ENCODE assay signal across 25 cellular contexts in the genomic region with DNA sequence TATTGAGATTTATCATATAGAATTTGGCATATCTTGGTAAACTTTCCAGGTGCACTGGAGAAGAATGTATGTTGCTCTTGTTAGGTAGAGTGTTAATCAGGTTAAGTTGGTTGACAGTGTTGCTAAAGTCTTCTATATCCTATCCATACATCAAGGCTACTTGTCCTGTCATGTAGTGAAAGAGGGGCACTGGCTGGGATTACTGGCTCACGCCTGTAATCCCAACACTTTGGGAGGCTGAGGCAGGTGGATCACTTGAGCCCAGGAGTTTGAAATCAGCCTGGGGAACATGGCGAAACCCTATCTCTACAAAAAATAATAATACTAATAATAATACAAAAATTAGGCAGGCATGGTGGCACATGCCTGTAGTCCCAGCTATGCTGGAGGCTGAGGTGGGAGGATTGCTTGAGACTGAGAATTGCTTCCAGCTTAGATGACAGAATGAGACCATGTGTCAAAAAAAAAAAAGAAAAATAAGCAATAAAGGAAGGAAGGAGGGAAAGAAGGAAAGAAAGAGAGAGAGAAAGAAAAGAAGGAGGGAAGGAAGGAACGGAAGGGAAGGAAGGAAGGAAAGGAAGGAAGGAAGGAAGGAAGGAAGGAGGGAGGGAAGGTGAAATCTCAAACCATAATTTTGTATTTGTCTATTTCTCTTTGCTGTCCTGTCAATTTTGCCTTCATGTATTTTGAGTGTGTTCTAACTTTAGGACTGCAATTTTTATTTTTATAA. TPM values are rescaled to one million over a fixed set of nuclear protein-coding genes. Genes with fewer than 3 reads are reported as not detected.
A peak's percentile ranks its signal among the peaks of the same experiment; 100 is the strongest.
DNase-seq lines count a peak whose midpoint lies in the region; ATAC-seq and TF ChIP-seq lines count a peak whose summit lies in the region.
"Had no signal": no experiment of that assay in that cellular context is flagged by ENCODE, and none has a peak within 500 bp of the region (broad histone marks: within the 10 kb centered on the region; RNA-seq: fewer than 3 reads in every experiment).

No MANE protein-coding gene starts in this region.

- TF ChIP-seq CTCF in HEK293 (tag by site-specific recombination; IDR thresholded peaks at IDR 0.05), result no peak
- TF ChIP-seq CTCF in WERI-Rb-1 (IDR thresholded peaks at IDR 0.05; ENCODE audit: low read depth, low read length), result no peak
- TF ChIP-seq CTCF in upper lobe of left lung (IDR thresholded peaks at IDR 0.05), result no peak

- no peaks in the 10 kb centered on the region for H3K4me1 Mint-ChIP-seq in activated CD4-positive, alpha-beta T cell treated with anti-CD3 and anti-CD28 coated beads, Interleukin-2, amount 10 ng/mL, durations not matched to agents 24 days and 14 days
- H3K4me1 Mint-ChIP-seq: CD14-positive monocyte; CD8-positive, alpha-beta memory T cell had no signal

- no peak for ATAC-seq in upper lobe of left lung (ENCODE audit: low FRiP score in 2 of 2)
- ATAC-seq: A549, GM23338, HCT116 had no signal

- H3K27ac Mint-ChIP-seq in activated CD4-positive, alpha-beta T cell treated with anti-CD3 and anti-CD28 coated beads, Interleukin-2, amount 10 ng/mL, durations not matched to agents 24 days and 14 days, result peak overlapping the region; percentile 25
- H3K27ac Mint-ChIP-seq: CD4-positive, alpha-beta T cell; GM23338; H9; HFFc6 had no signal

- H3K4me3 Mint-ChIP-seq in activated CD4-positive, alpha-beta T cell treated with anti-CD3 and anti-CD28 coated beads, Interleukin-2, amount 10 ng/mL, durations not matched to agents 24 days and 14 days, result no peak overlapping the region
- H3K4me3 Mint-ChIP-seq: CD4-positive, alpha-beta T cell; CD8-positive, alpha-beta memory T cell; GM23338; H9; HFFc6 had no signal

- H3K36me3 ChIP-seq in HEK293 (ENCODE audit: control insufficient read depth in 2 of 2, insufficient read depth in 1 of 2, low read length in 2 of 2) (no peaks in the 10 kb centered on the region), WERI-Rb-1 (peaks cover 7% of the 10 kb centered on the region), upper lobe of left lung (no peaks in the 10 kb centered on the region)
- H3K36me3 ChIP-seq: BE2C; BLaER1 treated with 17β-estradiol and CSF1 and Interleukin-3, amounts not matched to agents 10 nM and 100 nM had no signal

- DNase-seq in activated CD4-positive, alpha-beta T cell treated with anti-CD3 and anti-CD28 coated beads, Interleukin-2, amount 10 ng/mL, durations not matched to agents 24 days and 14 days, result no peak
- no peak for DNase-seq in activated CD4-positive, alpha-beta T cell treated with anti-CD3 and anti-CD28 coated beads, Interleukin-2, amount 50 U/mL, for 4 hours
- DNase-seq in WERI-Rb-1 (peak; percentile 66), islet precursor cell (peak; percentile 8), upper lobe of left lung (no peak), GM03348 (ENCODE audit: low spot score) (no peak), activated gamma-delta T cell treated with Interleukin-2 at 50 U/mL for 16 hours (no peak)
- DNase-seq: 8988T; ACHN; AML-193; BE2C; CD4-positive, alpha-beta T cell; CD8-positive, alpha-beta memory T cell; DMS 273 treated with DMSO at 0.1 percent for 48 hours; DMS79; EL; GDM1; H9; HFFc6 had no signal

- CTCF ChIA-PET in HEK293 (lab: Yijun Ruan, JAX), result interaction anchor here (0.7 kb wide), 1 partner anchor 57 kb away, joined by 3 read pairs; no protein-coding TSS in a partner anchor

- WGBS in upper lobe of left lung, 2 donors, result 68 to 83% methylated on average over 3 of the region's 3 CpGs

- H3K27ac ChIP-seq in HEK293 (ENCODE audit: extremely low read depth, low read depth, low read length), result no peak overlapping the region
- peak overlapping the region; percentile 56 for H3K27ac ChIP-seq in WERI-Rb-1
- H3K27ac ChIP-seq in upper lobe of left lung, result no peak overlapping the region
- H3K27ac ChIP-seq: A549; BLaER1 treated with 17β-estradiol and CSF1 and Interleukin-3, amounts not matched to agents 10 nM and 100 nM had no signal

- H3K27me3 Mint-ChIP-seq in activated CD4-positive, alpha-beta T cell treated with anti-CD3 and anti-CD28 coated beads, Interleukin-2, amount 10 ng/mL, durations not matched to agents 24 days and 14 days, result peaks cover 24% of the 10 kb centered on the region
- H3K27me3 Mint-ChIP-seq: CD4-positive, alpha-beta T cell had no signal

- TF ChIP-seq POLR2A in upper lobe of left lung (IDR thresholded peaks at IDR 0.05), result no peak

- H3K4me3 ChIP-seq in HEK293 (ENCODE audit: low read depth, low read length), result no peak overlapping the region
- no peak overlapping the region for H3K4me3 ChIP-seq in WERI-Rb-1 (ENCODE audit: low read depth, low read length)
- no peak overlapping the region for H3K4me3 ChIP-seq in upper lobe of left lung
- H3K4me3 ChIP-seq: A549; BLaER1 treated with 17β-estradiol and CSF1 and Interleukin-3, amounts not matched to agents 10 nM and 100 nM; GM23338 had no signal

- no peak for TF ChIP-seq EP300 in upper lobe of left lung (IDR thresholded peaks at IDR 0.05)

- no peaks in the 10 kb centered on the region for H3K27me3 ChIP-seq in WERI-Rb-1 (ENCODE audit: insufficient read depth, low read depth, severe bottlenecking)
- H3K27me3 ChIP-seq in upper lobe of left lung, result no peaks in the 10 kb centered on the region
- H3K27me3 ChIP-seq: BE2C; BLaER1 treated with 17β-estradiol and CSF1 and Interleukin-3, amounts not matched to agents 10 nM and 100 nM had no signal

- H3K36me3 Mint-ChIP-seq in activated CD4-positive, alpha-beta T cell treated with anti-CD3 and anti-CD28 coated beads, Interleukin-2, amount 10 ng/mL, durations not matched to agents 24 days and 14 days (ENCODE audit: low read depth), result no peaks in the 10 kb centered on the region
- H3K36me3 Mint-ChIP-seq: CD14-positive monocyte; CD8-positive, alpha-beta memory T cell had no signal

- H3K9me3 ChIP-seq in HEK293 (ENCODE audit: control insufficient read depth, insufficient read depth, low read depth, low read length), result no peaks in the 10 kb centered on the region
- H3K9me3 ChIP-seq in WERI-Rb-1 (ENCODE audit: severe bottlenecking), result no peaks in the 10 kb centered on the region
- H3K9me3 ChIP-seq in upper lobe of left lung, result no peaks in the 10 kb centered on the region
- H3K9me3 ChIP-seq: A549; BE2C; BLaER1 treated with 17β-estradiol and CSF1 and Interleukin-3, amounts not matched to agents 10 nM and 100 nM had no signal

- H3K9me3 Mint-ChIP-seq in activated CD4-positive, alpha-beta T cell treated with anti-CD3 and anti-CD28 coated beads, Interleukin-2, amount 10 ng/mL, durations not matched to agents 24 days and 14 days, result no peaks in the 10 kb centered on the region
- H3K9me3 Mint-ChIP-seq: CD4-positive, alpha-beta T cell; CD8-positive, alpha-beta memory T cell; GM23338; H9; HFFc6 had no signal

- intact Hi-C loops in activated CD4-positive, alpha-beta T cell treated with anti-CD3 and anti-CD28 coated beads, Interleukin-2, amount 10 ng/mL, durations not matched to agents 24 days and 14 days (cut with micrococcal nuclease), result no loop called here

- POLR2A ChIA-PET in HEK293 (lab: Yijun Ruan, JAX), result interaction anchor here (0.7 kb wide), 1 partner anchor 63 kb away, joined by 7 read pairs; no protein-coding TSS in a partner anchor

- H3K4me1 ChIP-seq in HEK293 (ENCODE audit: control insufficient read depth, insufficient read depth, low read length), result no peaks in the 10 kb centered on the region
- no peaks in the 10 kb centered on the region for H3K4me1 ChIP-seq in upper lobe of left lung
- H3K4me1 ChIP-seq: A549, BE2C had no signal

TF ChIP-seq in HEK293, 187 proteins besides CTCF, POLR2A, EP300 and RAD21:
- TF ChIP-seq ZNF366 (tag by site-specific recombination; conservative IDR thresholded peaks at IDR 0.05), result peak; percentile 77
- TF ChIP-seq ELK4 (IDR thresholded peaks at IDR 0.05; ENCODE audit: borderline replicate concordance, low read depth, low read length), result no peak

RNA-seq across cellular contexts. Expression of gene IQSEC1, which starts 57.4 kb away (rescaled TPM):
- 22.5 TPM in 2 replicates for total RNA-seq in activated CD4-positive, alpha-beta T cell treated with anti-CD3 and anti-CD28 coated beads, Interleukin-2, amount 10 ng/mL, durations not matched to agents 24 days and 14 days
- total RNA-seq in upper lobe of left lung, result 100 to 1,000 TPM in 1 of 6 donors, 10 to 100 TPM in 5; 51.1 to 105 (median 81.0) TPM

Comparison
In these comparisons a context has a peak if more than half of its experiments do, and no peak if none do; other contexts are left out.
1. DNase-seq: peak in WERI-Rb-1 (single experiment) and islet precursor cell (single experiment); none in activated CD4-positive, alpha-beta T cell treated with anti-CD3 and anti-CD28 coated beads, Interleukin-2, amount 10 ng/mL, durations not matched to agents 24 days and 14 days (single experiment), activated CD4-positive, alpha-beta T cell treated with anti-CD3 and anti-CD28 coated beads, Interleukin-2, amount 50 U/mL, for 4 hours (0 of 2), upper lobe of left lung (0 of 2), GM03348 (single experiment) and activated gamma-delta T cell treated with Interleukin-2 at 50 U/mL for 16 hours (single experiment).